8 cellular contexts compared by ENCODE assay signal in the genomic region with DNA sequence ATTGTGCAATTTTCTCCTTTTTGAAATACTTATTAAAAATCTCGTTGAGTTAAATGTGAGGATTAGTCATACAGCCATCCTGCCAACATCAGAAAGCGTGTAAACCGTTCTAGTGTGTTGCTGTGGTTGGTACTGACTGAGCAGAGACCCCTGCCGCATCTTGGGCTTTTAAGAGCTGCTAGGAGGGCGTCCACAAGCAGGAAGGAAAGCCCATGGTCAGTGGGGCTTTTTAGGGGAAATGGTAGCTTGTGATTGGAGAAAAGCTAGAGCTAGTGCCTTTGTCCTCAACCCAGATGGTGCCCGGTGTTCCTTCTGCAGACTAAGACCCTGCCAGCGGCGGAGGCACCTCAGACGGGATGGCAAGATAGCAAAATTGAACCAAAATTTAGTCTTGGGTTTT. TPM values are rescaled to one million over a fixed set of nuclear protein-coding genes. Genes with fewer than 3 reads are reported as not detected.
DNase-seq lines count a peak whose midpoint lies in the region; ATAC-seq and TF ChIP-seq lines count a peak whose summit lies in the region.

No MANE protein-coding gene starts in this region.

- peaks cover 5 to 69% (median 27%) of the 10 kb centered on the region in 3 donors for H3K4me1 ChIP-seq in esophagus squamous epithelium
- peaks cover 6% of the 10 kb centered on the region for H3K4me1 ChIP-seq in ovary (ENCODE audit: insufficient read depth)

- TF ChIP-seq EP300 in ovary (IDR thresholded peaks at IDR 0.05), result no peak

- ATAC-seq in GM21825 (IDR thresholded peaks at IDR 0.05; ENCODE audit: unreplicated experiment), result no peak
- no peak for ATAC-seq in HG02870 (IDR thresholded peaks at IDR 0.05; ENCODE audit: unreplicated experiment)

- 13 to 18% methylated on average over 8 to 9 of the region's 9 CpGs for WGBS in esophagus squamous epithelium, 2 donors
- WGBS in ovary, 3 donors, result 2 to 10% (median 7%) methylated on average over 9 of the region's 9 CpGs

- H3K9me3 ChIP-seq in esophagus squamous epithelium (no peaks in the 10 kb centered on the region), ovary (no peaks in the 10 kb centered on the region)

- DNase-seq in AG10803 (ENCODE audit: low read depth), result peak; percentile 33
- peak; percentile 49 for DNase-seq in HT-29 (ENCODE audit: low spot score)
- peak; percentile 9 for DNase-seq in activated CD4-positive, alpha-beta T cell treated with anti-CD3 and anti-CD28 coated beads, Interleukin-2, amount 50 U/mL, for 1 hour
- no peak for DNase-seq in esophagus squamous epithelium (lab: John Stamatoyannopoulos, UW)
- DNase-seq in ovary, result no peak
- DNase-seq in cortex of kidney (lab: John Stamatoyannopoulos, UW), result no peak

- no peak for TF ChIP-seq POLR2A in esophagus squamous epithelium (IDR thresholded peaks at IDR 0.05)
- TF ChIP-seq POLR2A in ovary (IDR thresholded peaks at IDR 0.05), result no peak

- no peak for TF ChIP-seq CTCF in AG10803 (conservative IDR thresholded peaks at IDR 0.05; ENCODE audit: low read length)
- no peak for TF ChIP-seq CTCF in esophagus squamous epithelium (IDR thresholded peaks at IDR 0.05)
- TF ChIP-seq CTCF in ovary (IDR thresholded peaks at IDR 0.05), result no peak

- H3K4me3 ChIP-seq in AG10803 (ENCODE audit: low read length) (peak overlapping the region; percentile 85), esophagus squamous epithelium (peak overlapping the region; percentile 63 to 100 (median 86)), ovary (peak overlapping the region; percentile 94)

- H3K27ac ChIP-seq in esophagus squamous epithelium (peak overlapping the region; percentile 83 to 93 (median 89)), ovary (peak overlapping the region in 1 of 2 donors; percentile 84)

- intact Hi-C loops in esophagus squamous epithelium (cut with DNase I) (no loop called here), ovary (cut with DNase I) (no loop called here)

- H3K27me3 ChIP-seq in esophagus squamous epithelium (no peaks in the 10 kb centered on the region), ovary (no peaks in the 10 kb centered on the region)

- peaks cover 0 to 15% (median 2%) of the 10 kb centered on the region in 3 donors for H3K36me3 ChIP-seq in esophagus squamous epithelium
- H3K36me3 ChIP-seq in ovary, result no peaks in the 10 kb centered on the region

RNA-seq across cellular contexts. Expression of a gene that starts 1.4 kb away (rescaled TPM):
- 273 and 277 TPM in 2 replicates for total RNA-seq in HT-29 (2014; rRNA removed; shearing (Covaris generic))
- total RNA-seq in esophagus squamous epithelium, result 10 to 100 TPM; 45.7 to 71.5 (median 54.9) TPM
- 100 to 1,000 TPM in 4 of 7 donors, 10 to 100 TPM in 3; 69.6 to 169 (median 103) TPM for total RNA-seq in ovary
- polyA plus RNA-seq in ovary, result 100 to 1,000 TPM in 1 of 2 donors, 10 to 100 TPM in 1; 94.7 to 112 TPM

RNA-seq across cellular contexts. Expression of a gene that starts 1.5 kb away (rescaled TPM):
- 3.7 and 5.9 TPM in 2 replicates for total RNA-seq in HT-29 (2014; rRNA removed; shearing (Covaris generic))
- total RNA-seq in esophagus squamous epithelium (1 to 10 TPM in 3 of 4 donors, under 1 TPM in 1; 0.97 to 4.2 (median 1.9) TPM), ovary (1 to 10 TPM; 2.5 to 9.9 (median 6.0) TPM)
- 1 to 10 TPM; 4.7 to 6.8 TPM for polyA plus RNA-seq in ovary

RNA-seq across cellular contexts. Expression of a gene that starts 28.2 kb away (rescaled TPM):
- total RNA-seq in HT-29 (2014; rRNA removed; shearing (Covaris generic)), result not detected in 2 replicates
- total RNA-seq in esophagus squamous epithelium (not detected), ovary (under 1 TPM in 2 of 7 donors, not detected in 5; 0.38 to 0.92 TPM)
- polyA plus RNA-seq in ovary, result under 1 TPM in 1 of 2 donors, not detected in 1; 0.04 TPM

RNA-seq across cellular contexts. Expression of a gene that starts 52.0 kb away (rescaled TPM):
- 506 and 531 TPM in 2 replicates for total RNA-seq in HT-29 (2014; rRNA removed; shearing (Covaris generic))
- 100 to 1,000 TPM in 3 of 4 donors, 10 to 100 TPM in 1; 97.8 to 129 (median 114) TPM for total RNA-seq in esophagus squamous epithelium
- total RNA-seq in ovary, result 10 to 100 TPM; 67.4 to 85.0 (median 73.9) TPM
- polyA plus RNA-seq in ovary, result 100 to 1,000 TPM in 1 of 2 donors, 10 to 100 TPM in 1; 84.5 to 103 TPM

Comparison
In these comparisons a context has a peak if more than half of its experiments do, and no peak if none do; other contexts are left out.
1. DNase-seq: peak in AG10803 (single experiment), HT-29 (single experiment) and activated CD4-positive, alpha-beta T cell treated with anti-CD3 and anti-CD28 coated beads, Interleukin-2, amount 50 U/mL, for 1 hour (single experiment); none in esophagus squamous epithelium (single experiment), ovary (0 of 5) and cortex of kidney (single experiment).
2. Peak in every context shown above with its lines, with median percentiles within 50 percentile points of each other: H3K4me3 ChIP-seq.